17 cellular contexts compared by ENCODE assay signal in genomic region chr5:138334867-138335447, GRCh38. TPM values are rescaled to one million over a fixed set of nuclear protein-coding genes. Genes with fewer than 3 reads are reported as not detected.
DNase-seq lines count a peak whose midpoint lies in the region; ATAC-seq and TF ChIP-seq lines count a peak whose summit lies in the region.
"Had no signal": no experiment of that assay in that cellular context is flagged by ENCODE, and none has a peak within 500 bp of the region (broad histone marks: within the 10 kb centered on the region; RNA-seq: fewer than 3 reads in every experiment).

No MANE protein-coding gene starts in this region.

- ATAC-seq in activated CD4-positive, alpha-beta T cell treated with anti-CD3 and anti-CD28 coated beads for 36 hours = no peak
- no peak for ATAC-seq in natural killer cell
- no peak for ATAC-seq in PC-3
- ATAC-seq: GM12878; mucosa of descending colon; stimulated activated naive B cell treated with anti-CD40 and anti-IgM and Interleukin-4, amounts not matched to agents 10 μg/mL and 1 μg/mL and 100 μg/mL, for 72 hours had no signal

- no peak overlapping the region for H3K27ac Mint-ChIP-seq in activated CD4-positive, alpha-beta T cell treated with anti-CD3 and anti-CD28 coated beads for 36 hours
- H3K27ac Mint-ChIP-seq in natural killer cell = peak overlapping the region; percentile 52 to 58
- H3K27ac Mint-ChIP-seq: activated T-helper 1 cell treated with anti-CD3 and anti-CD28 coated beads, Interleukin-12 subunit alpha, Interleukin-12 subunit beta, Interleukin-2, Interleukin-4 antibody, amounts not matched to agents 30 ng/mL and 10 ng/mL and 1 ng/mL, durations not matched to agents 14 hours and 24 hours and 36 hours; stimulated activated naive B cell treated with anti-CD40 and anti-IgM and Interleukin-4, amounts not matched to agents 10 μg/mL and 1 μg/mL and 100 μg/mL, for 72 hours had no signal

- H3K9me3 ChIP-seq in adrenal gland (replicated peaks in 1 of 3) = no peaks in the 10 kb centered on the region
- no peaks in the 10 kb centered on the region for H3K9me3 ChIP-seq in PC-3 (ENCODE audit: low read length)
- H3K9me3 ChIP-seq: mucosa of descending colon, upper lobe of left lung had no signal

- no peak overlapping the region for H2AFZ ChIP-seq in PC-3 (ENCODE audit: low read length)

- peaks cover 28% of the 10 kb centered on the region for H3K79me2 ChIP-seq in PC-3 (ENCODE audit: low read length)

- TF ChIP-seq POLR2A in adrenal gland (IDR thresholded peaks at IDR 0.05) = no peak

- no peak overlapping the region for H3K4me2 ChIP-seq in PC-3 (ENCODE audit: low read length)

- no peak overlapping the region for H3K4me3 Mint-ChIP-seq in activated CD4-positive, alpha-beta T cell treated with anti-CD3 and anti-CD28 coated beads for 36 hours
- peak overlapping the region; percentile 7 for H3K4me3 Mint-ChIP-seq in natural killer cell
- H3K4me3 Mint-ChIP-seq: activated T-helper 1 cell treated with anti-CD3 and anti-CD28 coated beads, Interleukin-12 subunit alpha, Interleukin-12 subunit beta, Interleukin-2, Interleukin-4 antibody, amounts not matched to agents 30 ng/mL and 10 ng/mL and 1 ng/mL, durations not matched to agents 14 hours and 24 hours and 36 hours; stimulated activated naive B cell treated with anti-CD40 and anti-IgM and Interleukin-4, amounts not matched to agents 10 μg/mL and 1 μg/mL and 100 μg/mL, for 72 hours had no signal

- H3K27ac ChIP-seq in adrenal gland = peak overlapping the region in 2 of 5 donors; percentile 21 to 26
- no peak overlapping the region for H3K27ac ChIP-seq in PC-3 (ENCODE audit: low read length)
- H3K27ac ChIP-seq: upper lobe of left lung had no signal

- TF ChIP-seq CTCF in adrenal gland (IDR thresholded peaks at IDR 0.05) (no peak), natural killer cell (IDR thresholded peaks at IDR 0.05) (no peak), PC-3 (conservative IDR thresholded peaks at IDR 0.05; ENCODE audit: low read depth, low read length) (no peak)

- no TSS peak for BruUV-seq in PC-3 (replicated peaks; lab: Mats Ljungman, UMichigan)

- H3K4me1 ChIP-seq in adrenal gland (replicated peaks in 1 of 2) = peaks cover 17 to 22% of the 10 kb centered on the region in 2 donors
- peaks cover 18% of the 10 kb centered on the region; the same call in 1 of the 2 replicates for H3K4me1 ChIP-seq in PC-3 (ENCODE audit: insufficient read depth, low read length)

- H3K36me3 Mint-ChIP-seq in activated CD4-positive, alpha-beta T cell treated with anti-CD3 and anti-CD28 coated beads for 36 hours (ENCODE audit: low read depth) = no peaks in the 10 kb centered on the region
- no peaks in the 10 kb centered on the region for H3K36me3 Mint-ChIP-seq in natural killer cell
- H3K36me3 Mint-ChIP-seq: CD4-positive, CD25-positive, alpha-beta regulatory T cell; stimulated activated naive B cell treated with anti-CD40 and anti-IgM and Interleukin-4, amounts not matched to agents 10 μg/mL and 1 μg/mL and 100 μg/mL, for 72 hours had no signal

- H3K9me3 Mint-ChIP-seq in activated CD4-positive, alpha-beta T cell treated with anti-CD3 and anti-CD28 coated beads for 36 hours (ENCODE audit: low read depth) = no peaks in the 10 kb centered on the region
- H3K9me3 Mint-ChIP-seq in natural killer cell = no peaks in the 10 kb centered on the region
- H3K9me3 Mint-ChIP-seq: activated T-helper 1 cell treated with anti-CD3 and anti-CD28 coated beads, Interleukin-12 subunit alpha, Interleukin-12 subunit beta, Interleukin-2, Interleukin-4 antibody, amounts not matched to agents 30 ng/mL and 10 ng/mL and 1 ng/mL, durations not matched to agents 14 hours and 24 hours and 36 hours; CD4-positive, CD25-positive, alpha-beta regulatory T cell; stimulated activated naive B cell treated with anti-CD40 and anti-IgM and Interleukin-4, amounts not matched to agents 10 μg/mL and 1 μg/mL and 100 μg/mL, for 72 hours had no signal

- DNase-seq in activated CD4-positive, alpha-beta T cell treated with anti-CD3 and anti-CD28 coated beads for 36 hours = peak; percentile 41
- no peak for DNase-seq in activated CD4-positive, alpha-beta T cell treated with anti-CD3 and anti-CD28 coated beads, Interleukin-2, amount 50 U/mL, for 4 hours
- peak; percentile 72 for DNase-seq in M059J (ENCODE audit: low read depth)
- DNase-seq in adrenal gland = peak; percentile 53 to 77 (median 66)
- no peak for DNase-seq in natural killer cell
- no peak for DNase-seq in PC-3
- no peak for DNase-seq in activated effector memory CD4-positive, alpha-beta T cell treated with Interleukin-2 at 50 U/mL for 16 hours
- DNase-seq in posterior vena cava (ENCODE audit: low spot score) = no peak
- DNase-seq: 8988T; CD4-positive, CD25-positive, alpha-beta regulatory T cell; mucosa of descending colon; NCI-H1417 treated with DMSO at 0.1 percent for 48 hours; SIG-M5; stimulated activated naive B cell treated with anti-CD40 and anti-IgM and Interleukin-4, amounts not matched to agents 10 μg/mL and 1 μg/mL and 100 μg/mL, for 72 hours; upper lobe of left lung had no signal

- H3K27me3 ChIP-seq in adrenal gland (no peaks in the 10 kb centered on the region), PC-3 (ENCODE audit: low read length) (no peaks in the 10 kb centered on the region)
- H3K27me3 ChIP-seq: upper lobe of left lung had no signal

- H3K36me3 ChIP-seq in adrenal gland (replicated peaks in 1 of 2) (no peaks in the 10 kb centered on the region), PC-3 (ENCODE audit: low read depth, low read length) (no peaks in the 10 kb centered on the region)
- H3K36me3 ChIP-seq: upper lobe of left lung had no signal

- peaks cover 37% of the 10 kb centered on the region for H3K4me1 Mint-ChIP-seq in activated CD4-positive, alpha-beta T cell treated with anti-CD3 and anti-CD28 coated beads for 36 hours
- peaks cover 37 to 39% of the 10 kb centered on the region in 2 donors for H3K4me1 Mint-ChIP-seq in natural killer cell

- 0 out of 2 replicates have a peak, but pooled peaks cover 4% of the 10 kb centered on the region for H4K20me1 ChIP-seq in PC-3 (ENCODE audit: low read length)

- CTCF ChIA-PET in activated CD4-positive, alpha-beta T cell treated with anti-CD3 and anti-CD28 coated beads for 36 hours (lab: Charles Lee) = interaction anchor here (14.1 kb wide), 1 partner anchor 16 kb away, joined by 308 read pairs; the partner anchor contains the start of gene KDM3B
- CTCF ChIA-PET in PC-3 (lab: Charles Lee) = no interaction called here

- intact Hi-C loops in activated CD4-positive, alpha-beta T cell treated with anti-CD3 and anti-CD28 coated beads for 36 hours (cut with DNase I, micrococcal nuclease) = loop anchor here in 1 of 2 experiments (5.0 to 10.0 kb wide), 3 partner anchors 123 to 580 kb away; partner anchors contain the start of genes CDC23, FAM13B and HNRNPA0
- intact Hi-C loops in adrenal gland (cut with DNase I) = no loop called here
- intact Hi-C loops in natural killer cell (cut with micrococcal nuclease) = no loop called here
- intact Hi-C loops in PC-3 (cut with micrococcal nuclease) = no loop called here
- intact Hi-C loops in posterior vena cava (cut with DNase I) = no loop called here

- no peaks in the 10 kb centered on the region for H3K9me2 ChIP-seq in PC-3 (replicated peaks; ENCODE audit: low read length)

- no peaks in the 10 kb centered on the region for H3K27me3 Mint-ChIP-seq in activated CD4-positive, alpha-beta T cell treated with anti-CD3 and anti-CD28 coated beads for 36 hours
- no peaks in the 10 kb centered on the region for H3K27me3 Mint-ChIP-seq in natural killer cell (ENCODE audit: low read depth in 2 of 2)
- H3K27me3 Mint-ChIP-seq: stimulated activated naive B cell treated with anti-CD40 and anti-IgM and Interleukin-4, amounts not matched to agents 10 μg/mL and 1 μg/mL and 100 μg/mL, for 72 hours had no signal

- no peak overlapping the region for H3K9ac ChIP-seq in PC-3 (ENCODE audit: low read length)

- H3F3A ChIP-seq in PC-3 (ENCODE audit: low read length, unreplicated experiment) = no peaks in the 10 kb centered on the region

- POLR2A ChIA-PET in activated CD4-positive, alpha-beta T cell treated with anti-CD3 and anti-CD28 coated beads for 36 hours (lab: Charles Lee) = interaction anchor here (2.0 kb wide), 1 partner anchor 17 kb away, joined by 6 read pairs; the partner anchor contains the start of gene KDM3B
- POLR2A ChIA-PET in PC-3 (lab: Charles Lee; ENCODE audit: unreplicated experiment) = no interaction called here

- 38 to 64% (median 49%) methylated on average over 1 to 3 of the region's 3 CpGs for WGBS in adrenal gland, 4 donors

- H3K4me3 ChIP-seq in adrenal gland (no peak overlapping the region), PC-3 (ENCODE audit: low read length) (no peak overlapping the region)
- H3K4me3 ChIP-seq: GM12878, mucosa of descending colon, upper lobe of left lung had no signal

RNA-seq across cellular contexts. Expression of gene FAM53C, which starts 3.1 kb away (rescaled TPM):
- total RNA-seq in activated CD4-positive, alpha-beta T cell treated with anti-CD3 and anti-CD28 coated beads for 36 hours = 10 to 100 TPM; 22.8 to 25.9 TPM
- 27.4 and 27.7 TPM in 2 replicates for total RNA-seq in M059J (2014; rRNA removed; shearing (Covaris generic))
- 100 to 1,000 TPM in 1 of 8 donors, 10 to 100 TPM in 7; 19.9 to 143 (median 29.6) TPM for total RNA-seq in adrenal gland
- 10 to 100 TPM; 11.9 to 23.3 (median 15.9) TPM for polyA plus RNA-seq in adrenal gland
- total RNA-seq in natural killer cell = 100 to 1,000 TPM in 1 of 3 donors, 10 to 100 TPM in 2; 65.1 to 140 (median 73.6) TPM
- total RNA-seq in PC-3 (2014; rRNA removed) = 26.6 and 28.7 TPM in 2 replicates
- 10 to 100 TPM; 18.7 to 20.7 TPM for total RNA-seq in posterior vena cava

RNA-seq across cellular contexts. Expression of gene CDC25C, which starts 3.4 kb away (rescaled TPM):
- total RNA-seq in activated CD4-positive, alpha-beta T cell treated with anti-CD3 and anti-CD28 coated beads for 36 hours = 10 to 100 TPM; 15.9 to 19.0 TPM
- total RNA-seq in M059J (2014; rRNA removed; shearing (Covaris generic)) = 20.5 and 28.4 TPM in 2 replicates
- under 1 TPM in 4 of 8 donors, not detected in 4; 0.28 to 0.49 (median 0.31) TPM for total RNA-seq in adrenal gland
- polyA plus RNA-seq in adrenal gland = under 1 TPM; 0.24 to 0.57 (median 0.32) TPM
- under 1 TPM in 2 of 3 donors, not detected in 1; 0.47 to 0.48 TPM for total RNA-seq in natural killer cell
- 13.8 and 14.7 TPM in 2 replicates for total RNA-seq in PC-3 (2014; rRNA removed)
- total RNA-seq in posterior vena cava = not detected

RNA-seq across cellular contexts. Expression of gene KDM3B, which starts 17.5 kb away (rescaled TPM):
- total RNA-seq in activated CD4-positive, alpha-beta T cell treated with anti-CD3 and anti-CD28 coated beads for 36 hours = 10 to 100 TPM; 39.0 to 40.9 TPM
- total RNA-seq in M059J (2014; rRNA removed; shearing (Covaris generic)) = 29.8 and 41.5 TPM in 2 replicates
- total RNA-seq in adrenal gland (10 to 100 TPM; 38.8 to 68.4 (median 53.5) TPM), natural killer cell (10 to 100 TPM; 82.3 to 87.1 (median 82.3) TPM), PC-3 (2014; rRNA removed) (21.7 and 25.6 TPM in 2 replicates), posterior vena cava (10 to 100 TPM; 49.7 to 54.5 TPM)
- polyA plus RNA-seq in adrenal gland = 10 to 100 TPM; 23.2 to 35.2 (median 23.8) TPM

Comparison
In these comparisons a context has a peak if more than half of its experiments do, and no peak if none do; other contexts are left out.
1. DNase-seq: peak in activated CD4-positive, alpha-beta T cell treated with anti-CD3 and anti-CD28 coated beads for 36 hours (single experiment), M059J (single experiment) and adrenal gland (7 of 7); none in activated CD4-positive, alpha-beta T cell treated with anti-CD3 and anti-CD28 coated beads, Interleukin-2, amount 50 U/mL, for 4 hours (0 of 2), natural killer cell (single experiment), PC-3 (single experiment), activated effector memory CD4-positive, alpha-beta T cell treated with Interleukin-2 at 50 U/mL for 16 hours (single experiment) and posterior vena cava (single experiment).